9 cellular contexts compared by ENCODE assay signal in genomic region chr11:57008373-57008772, GRCh38. TPM values are rescaled to one million over a fixed set of nuclear protein-coding genes. Genes with fewer than 3 reads are reported as not detected.
"Had no signal": no experiment of that assay in that cellular context is flagged by ENCODE, and none has a peak within 500 bp of the region (broad histone marks: within the 10 kb centered on the region; RNA-seq: fewer than 3 reads in every experiment).

No MANE protein-coding gene starts in this region.

- FAIRE-seq: G401.6, GM12878, GM12891, GM12892, GM18507, GM19239 had no signal

- DNase-seq: GDM1, GF-D8 had no signal

- ATAC-seq: GM12878 had no signal

- H3K4me3 ChIP-seq: GM12878 had no signal

RNA-seq across cellular contexts. Expression of gene OR5AK2, which starts 19.7 kb away (rescaled TPM):
- total RNA-seq: G401, GM12878 had no signal
